ENCODE assay signal across 21 cellular contexts in genomic region chr1:30692948-30693301, GRCh38. TPM values are rescaled to one million over a fixed set of nuclear protein-coding genes. Genes with fewer than 3 reads are reported as not detected.
"Had no signal": no experiment of that assay in that cellular context is flagged by ENCODE, and none has a peak within 500 bp of the region (broad histone marks: within the 10 kb centered on the region; RNA-seq: fewer than 3 reads in every experiment).

No MANE protein-coding gene starts in this region.

- DNase-seq: effector memory CD8-positive, alpha-beta T cell; gastrocnemius medialis; heart right ventricle; hypothalamus; kidney glomerular epithelial cell; small intestine; stimulated activated CD4-positive, alpha-beta T cell treated with anti-CD3 and anti-CD28 coated beads, Interleukin-2, amount 100 ng/mL, for 48 hours; stimulated activated naive CD8-positive, alpha-beta T cell treated with anti-CD3 and anti-CD28 coated beads, Interleukin-15, Interleukin-2, amounts not matched to agents 100 U/mL and 50 U/mL, for 24 hours; thyroid gland had no signal

- H3K4me3 ChIP-seq: esophagus muscularis mucosa, gastrocnemius medialis, heart right ventricle, suprapubic skin, thyroid gland, uterus had no signal

- H3K4me1 ChIP-seq: thyroid gland had no signal

- H3K27ac Mint-ChIP-seq: effector memory CD8-positive, alpha-beta T cell; mesothelial cell of epicardium; stimulated activated effector memory CD8-positive, alpha-beta T cell treated with anti-CD3 and anti-CD28 coated beads, Interleukin-12 subunit alpha, Interleukin-12 subunit beta, amount 100 ng/mL, for 72 hours; type B pancreatic cell had no signal

- H3K27me3 ChIP-seq: esophagus muscularis mucosa, gastrocnemius medialis, thyroid gland, uterus had no signal

- ATAC-seq: effector memory CD8-positive, alpha-beta T cell; gastrocnemius medialis; heart right ventricle; left lobe of liver; stimulated activated effector memory CD8-positive, alpha-beta T cell treated with anti-CD3 and anti-CD28 coated beads, Interleukin-12 subunit alpha, Interleukin-12 subunit beta, amount 100 ng/mL, for 72 hours; stimulated activated naive CD8-positive, alpha-beta T cell treated with anti-CD3 and anti-CD28 coated beads, Interleukin-15, Interleukin-2, amounts not matched to agents 100 U/mL and 50 U/mL, for 24 hours had no signal

- H3K9me3 Mint-ChIP-seq: effector memory CD8-positive, alpha-beta T cell; mesothelial cell of epicardium; nephron; stimulated activated effector memory CD8-positive, alpha-beta T cell treated with anti-CD3 and anti-CD28 coated beads, Interleukin-12 subunit alpha, Interleukin-12 subunit beta, amount 100 ng/mL, for 72 hours; type B pancreatic cell had no signal

- H3K36me3 ChIP-seq: esophagus muscularis mucosa, gastrocnemius medialis, heart right ventricle, suprapubic skin, thyroid gland, uterus had no signal

- H3K27ac ChIP-seq: epithelial cell of prostate, esophagus muscularis mucosa, gastrocnemius medialis, heart right ventricle, suprapubic skin, thyroid gland had no signal

- H3K4me3 Mint-ChIP-seq: effector memory CD8-positive, alpha-beta T cell; mesothelial cell of epicardium; nephron; stimulated activated effector memory CD8-positive, alpha-beta T cell treated with anti-CD3 and anti-CD28 coated beads, Interleukin-12 subunit alpha, Interleukin-12 subunit beta, amount 100 ng/mL, for 72 hours; type B pancreatic cell had no signal

- H3K36me3 Mint-ChIP-seq: mesothelial cell of epicardium; stimulated activated effector memory CD8-positive, alpha-beta T cell treated with anti-CD3 and anti-CD28 coated beads, Interleukin-12 subunit alpha, Interleukin-12 subunit beta, amount 100 ng/mL, for 72 hours; type B pancreatic cell had no signal

- H3K9me3 ChIP-seq: esophagus muscularis mucosa, gastrocnemius medialis, heart right ventricle, suprapubic skin, thyroid gland, uterus had no signal

RNA-seq across cellular contexts. Expression of gene MATN1, which starts 30.5 kb away (rescaled TPM):
- total RNA-seq: esophagus muscularis mucosa, fibroblast of villous mesenchyme, gastrocnemius medialis, heart right ventricle, left lobe of liver, lower leg skin, pulmonary artery endothelial cell had no signal
- polyA plus RNA-seq: heart right ventricle had no signal
